ENCODE assay signal across 20 cellular contexts in genomic region chr15:58505581-58505980, GRCh38.
DNase-seq lines count a peak whose midpoint lies in the region; ATAC-seq and TF ChIP-seq lines count a peak whose summit lies in the region.
"Had no signal": no experiment of that assay in that cellular context is flagged by ENCODE, and none has a peak within 500 bp of the region (broad histone marks: within the 10 kb centered on the region; RNA-seq: fewer than 3 reads in every experiment).

No MANE protein-coding gene starts in this region.

- H3K9me3 Mint-ChIP-seq in stimulated activated naive CD8-positive, alpha-beta T cell treated with anti-CD3 and anti-CD28 coated beads, Interleukin-15, amount 100 ng/mL, for 72 hours: no peaks in the 10 kb centered on the region
- H3K9me3 Mint-ChIP-seq: H9 had no signal

- no peak for TF ChIP-seq CTCF in fibroblast of the aortic adventitia (IDR thresholded peaks at IDR 0.05; ENCODE audit: insufficient read depth, low read length)

- H3K36me3 Mint-ChIP-seq in T-helper 17 cell (ENCODE audit: low read depth): peaks cover 3% of the 10 kb centered on the region

- no peak overlapping the region for H3K27ac Mint-ChIP-seq in stimulated activated naive CD8-positive, alpha-beta T cell treated with anti-CD3 and anti-CD28 coated beads, Interleukin-15, amount 100 ng/mL, for 72 hours
- peak overlapping the region; percentile 1 for H3K27ac Mint-ChIP-seq in T-helper 17 cell

- no peak for DNase-seq in stimulated activated naive CD8-positive, alpha-beta T cell treated with anti-CD3 and anti-CD28 coated beads, Interleukin-15, amount 100 ng/mL, for 72 hours
- DNase-seq in stimulated activated naive CD8-positive, alpha-beta T cell treated with anti-CD3 and anti-CD28 coated beads, Interleukin-15, Interleukin-2, amounts not matched to agents 100 U/mL and 50 U/mL, for 24 hours: no peak
- DNase-seq in T-helper 17 cell (no peak), fibroblast of the aortic adventitia (ENCODE audit: low read depth) (peak; percentile 22), NCI-H1694 (lab: John Stamatoyannopoulos, UW) (no peak), AML-193 (lab: John Stamatoyannopoulos, UW) (no peak), middle frontal gyrus (ENCODE audit: extremely low spot score, low spot score) (no peak)
- DNase-seq: activated CD4-positive, alpha-beta T cell treated with anti-CD3 and anti-CD28 coated beads, Interleukin-2, amount 50 U/mL, for 4 hours; caudate nucleus; effector CD4-positive, alpha-beta T cell; H9; NCI-H1930; NCI-H524 treated with DMSO at 0.1 percent for 48 hours; OCI-M1; retina; uterus had no signal

- H3K4me3 Mint-ChIP-seq in stimulated activated naive CD8-positive, alpha-beta T cell treated with anti-CD3 and anti-CD28 coated beads, Interleukin-15, amount 100 ng/mL, for 72 hours: no peak overlapping the region
- peak overlapping the region; percentile 81 for H3K4me3 Mint-ChIP-seq in T-helper 17 cell
- H3K4me3 Mint-ChIP-seq: H9 had no signal

- peaks cover 27% of the 10 kb centered on the region for H3K4me1 Mint-ChIP-seq in stimulated activated naive CD8-positive, alpha-beta T cell treated with anti-CD3 and anti-CD28 coated beads, Interleukin-15, amount 100 ng/mL, for 72 hours
- H3K4me1 Mint-ChIP-seq in T-helper 17 cell: peaks cover 19% of the 10 kb centered on the region

- peak; percentile 9 for ATAC-seq in stimulated activated naive CD8-positive, alpha-beta T cell treated with anti-CD3 and anti-CD28 coated beads, Interleukin-15, amount 100 ng/mL, for 72 hours
- ATAC-seq in stimulated activated naive CD8-positive, alpha-beta T cell treated with anti-CD3 and anti-CD28 coated beads, Interleukin-15, Interleukin-2, amounts not matched to agents 100 U/mL and 50 U/mL, for 24 hours: no peak
- ATAC-seq in T-helper 17 cell: no peak
- ATAC-seq in HG03025 (IDR thresholded peaks at IDR 0.05; ENCODE audit: low FRiP score, unreplicated experiment): no peak
- ATAC-seq: SK-N-SH treated with all-trans-retinoic acid at 6 μM for 48 hours had no signal

- H3K27me3 Mint-ChIP-seq in stimulated activated naive CD8-positive, alpha-beta T cell treated with anti-CD3 and anti-CD28 coated beads, Interleukin-15, amount 100 ng/mL, for 72 hours: no peaks in the 10 kb centered on the region
- H3K27me3 Mint-ChIP-seq in T-helper 17 cell: no peaks in the 10 kb centered on the region
- H3K27me3 Mint-ChIP-seq: activated naive CD8-positive, alpha-beta T cell had no signal

- H3K4me3 ChIP-seq in fibroblast of the aortic adventitia (ENCODE audit: low read depth, low read length): no peak overlapping the region
- H3K4me3 ChIP-seq: lung, uterus had no signal

- no peaks in the 10 kb centered on the region for H3K9me3 ChIP-seq in T-helper 17 cell (ENCODE audit: control insufficient read depth, low read length, poor library complexity, severe bottlenecking)
- H3K9me3 ChIP-seq: uterus had no signal
